Comparison of ENCODE assay signal across 32 cellular contexts in the genomic region with DNA sequence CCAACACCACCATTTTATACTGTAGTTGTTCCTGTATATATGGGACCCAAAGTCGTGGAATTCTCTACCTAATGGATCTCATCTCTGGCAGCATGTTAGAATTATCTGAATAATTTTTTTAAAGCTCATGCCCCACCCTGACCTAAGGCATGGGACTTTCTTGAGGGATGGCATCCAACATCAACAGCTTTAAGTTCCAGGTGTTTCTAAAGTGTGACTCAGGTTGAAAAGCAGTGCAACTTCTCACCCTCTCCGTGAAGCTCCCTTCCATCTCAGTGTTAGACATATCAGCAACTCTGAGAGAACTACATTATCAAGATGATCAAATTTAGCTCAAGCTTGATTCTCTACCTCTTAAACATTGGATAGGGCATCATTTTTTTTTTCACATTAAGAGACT.
"Had no signal": no experiment of that assay in that cellular context is flagged by ENCODE, and none has a peak within 500 bp of the region (broad histone marks: within the 10 kb centered on the region; RNA-seq: fewer than 3 reads in every experiment).

No MANE protein-coding gene starts in this region.

- H3K4me1 ChIP-seq: Peyer's patch, SJSA1 had no signal

- H3K9me3 ChIP-seq: SJSA1 had no signal

- DNase-seq: activated CD4-positive, alpha-beta memory T cell treated with anti-CD3 and anti-CD28 coated beads, Interleukin-2, amount 10 ng/mL, durations not matched to agents 7 days and 5 days; activated CD4-positive, alpha-beta T cell treated with anti-CD3 and anti-CD28 coated beads for 36 hours; activated CD8-positive, alpha-beta memory T cell treated with anti-CD3 and anti-CD28 coated beads for 24 hours; activated CD8-positive, alpha-beta memory T cell treated with anti-CD3 and anti-CD28 coated beads, Interleukin-2, amount 10 ng/mL, durations not matched to agents 7 days and 5 days; activated effector memory CD4-positive, alpha-beta T cell treated with anti-CD3 and anti-CD28 coated beads, Interleukin-2, amount 50 U/mL, for 16 hours; activated naive CD4-positive, alpha-beta T cell; activated naive CD4-positive, alpha-beta T cell treated with anti-CD3 and anti-CD28 coated beads, Interleukin-2, amount 50 U/mL, for 16 hours; activated naive CD8-positive, alpha-beta T cell treated with anti-CD3 and anti-CD28 coated beads for 36 hours; activated T-cell treated with anti-CD3 and anti-CD28 coated beads, Interleukin-2, amount 50 U/mL, for 1 hour; activated T-cell treated with anti-CD3 and anti-CD28 coated beads, Interleukin-2, amount 50 U/mL, for 72 hours; amniotic stem cell; aorta; brain microvascular endothelial cell; Kasumi-1; KG1; MM.1S; MV-4-11; NCI-H1092; NCI-H1436 treated with DMSO at 0.1 percent for 48 hours; NCI-H1694 treated with DMSO at 0.1 percent for 48 hours; NCI-H2029; NCI-H345; NCI-H524 treated with DMSO at 0.1 percent for 48 hours; Peyer's patch; RPMI8226; SHP77 treated with DMSO at 0.1 percent for 48 hours; SK-N-SH had no signal

- H3K9ac ChIP-seq: SK-N-SH had no signal

- ATAC-seq: activated CD4-positive, alpha-beta T cell treated with anti-CD3 and anti-CD28 coated beads for 36 hours; activated CD4-positive, CD25-positive, alpha-beta regulatory T cell treated with anti-CD3 and anti-CD28 coated beads, Interleukin-2, amount 50 U/mL, for 24 hours; activated CD8-positive, alpha-beta memory T cell treated with anti-CD3 and anti-CD28 coated beads, Interleukin-2, amount 10 ng/mL, durations not matched to agents 7 days and 5 days; activated T-cell treated with anti-CD3 and anti-CD28 coated beads, Interleukin-2, amount 50 U/mL, for 72 hours; activated T-helper 17 cell treated with anti-CD3 and anti-CD28 coated beads, Interleukin-2, amount 50 U/mL, for 72 hours; WTC11 had no signal

- H3K36me3 ChIP-seq: brain microvascular endothelial cell, Peyer's patch, SJSA1 had no signal

- H3K27ac ChIP-seq: brain microvascular endothelial cell, SJSA1 had no signal

- H3K27me3 ChIP-seq: brain microvascular endothelial cell, Peyer's patch, SJSA1 had no signal

- FAIRE-seq: TTC549 had no signal

- H3K4me2 ChIP-seq: SK-N-SH had no signal

- H3K4me3 ChIP-seq: Peyer's patch, SJSA1 had no signal
